In the genomic region with DNA sequence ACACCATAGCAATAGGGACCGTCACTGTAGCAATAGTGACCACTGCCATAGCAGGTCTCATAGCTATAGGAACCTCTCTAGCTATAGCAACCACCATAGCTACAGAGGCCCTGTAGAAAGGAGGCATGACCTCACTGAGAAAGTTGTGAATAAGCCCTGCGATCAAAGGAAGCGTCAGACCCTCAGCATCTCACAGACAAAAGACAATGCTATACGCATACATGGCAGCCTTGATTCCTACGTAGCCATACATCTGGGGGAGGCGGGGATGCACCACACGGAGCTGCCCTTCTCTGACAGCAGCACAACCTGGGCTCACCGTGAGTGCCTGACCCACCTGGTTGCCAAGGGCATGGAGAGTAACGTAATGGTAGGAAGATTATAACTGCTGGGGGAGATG, we compare ENCODE assay signal across 28 cellular contexts.
"Had no signal": no experiment of that assay in that cellular context is flagged by ENCODE, and none has a peak within 500 bp of the region (broad histone marks: within the 10 kb centered on the region; RNA-seq: fewer than 3 reads in every experiment).

No MANE protein-coding gene starts in this region.

- H3K4me3 ChIP-seq: stomach, suprapubic skin, testis, thoracic aorta, thyroid gland, tibial artery, tibial nerve, transverse colon, upper lobe of left lung, upper lobe of right lung, uterus, vagina had no signal

- ATAC-seq: stimulated activated effector memory CD8-positive, alpha-beta T cell treated with anti-CD3 and anti-CD28 coated beads, Interleukin-12 subunit alpha, Interleukin-12 subunit beta, amount 100 ng/mL, for 72 hours; stimulated activated memory B cell treated with anti-CD40 and anti-IgM and Interleukin-4, amounts not matched to agents 10 μg/mL and 1 μg/mL and 100 μg/mL, for 72 hours; stimulated activated naive B cell treated with anti-CD40 and anti-IgM and Interleukin-4, amounts not matched to agents 10 μg/mL and 1 μg/mL and 100 μg/mL, for 72 hours; stimulated activated naive CD8-positive, alpha-beta T cell treated with anti-CD3 and anti-CD28 coated beads, Interleukin-15, amount 100 ng/mL, for 72 hours; stimulated activated naive CD8-positive, alpha-beta T cell treated with anti-CD3 and anti-CD28 coated beads, Interleukin-15, Interleukin-2, amounts not matched to agents 100 U/mL and 50 U/mL, for 24 hours; upper lobe of right lung had no signal

- H3K27ac Mint-ChIP-seq: stimulated activated effector memory CD8-positive, alpha-beta T cell treated with anti-CD3 and anti-CD28 coated beads, Interleukin-12 subunit alpha, Interleukin-12 subunit beta, amount 100 ng/mL, for 72 hours; stimulated activated memory B cell treated with anti-CD40 and anti-IgM and Interleukin-4, amounts not matched to agents 10 μg/mL and 1 μg/mL and 100 μg/mL, for 72 hours; stimulated activated naive B cell treated with anti-CD40 and anti-IgM and Interleukin-4, amounts not matched to agents 10 μg/mL and 1 μg/mL and 100 μg/mL, for 72 hours; stimulated activated naive CD8-positive, alpha-beta T cell treated with anti-CD3 and anti-CD28 coated beads, Interleukin-15, amount 100 ng/mL, for 72 hours; stimulated activated naive CD8-positive, alpha-beta T cell treated with anti-CD3 and anti-CD28 coated beads, Interleukin-15, Interleukin-2, amounts not matched to agents 100 ng/mL and 50 ng/mL, for 24 hours; type B pancreatic cell had no signal

- H3K27me3 Mint-ChIP-seq: stimulated activated memory B cell treated with anti-CD40 and anti-IgM and Interleukin-4, amounts not matched to agents 10 μg/mL and 1 μg/mL and 100 μg/mL, for 72 hours; stimulated activated naive B cell treated with anti-CD40 and anti-IgM and Interleukin-4, amounts not matched to agents 10 μg/mL and 1 μg/mL and 100 μg/mL, for 72 hours; stimulated activated naive CD8-positive, alpha-beta T cell treated with anti-CD3 and anti-CD28 coated beads, Interleukin-15, amount 100 ng/mL, for 72 hours; stimulated activated naive CD8-positive, alpha-beta T cell treated with anti-CD3 and anti-CD28 coated beads, Interleukin-15, Interleukin-2, amounts not matched to agents 100 ng/mL and 50 ng/mL, for 24 hours; type B pancreatic cell had no signal

- H3K4me3 Mint-ChIP-seq: stimulated activated effector memory CD8-positive, alpha-beta T cell treated with anti-CD3 and anti-CD28 coated beads, Interleukin-12 subunit alpha, Interleukin-12 subunit beta, amount 100 ng/mL, for 72 hours; stimulated activated memory B cell treated with anti-CD40 and anti-IgM and Interleukin-4, amounts not matched to agents 10 μg/mL and 1 μg/mL and 100 μg/mL, for 72 hours; stimulated activated naive B cell treated with anti-CD40 and anti-IgM and Interleukin-4, amounts not matched to agents 10 μg/mL and 1 μg/mL and 100 μg/mL, for 72 hours; stimulated activated naive CD8-positive, alpha-beta T cell treated with anti-CD3 and anti-CD28 coated beads, Interleukin-15, amount 100 ng/mL, for 72 hours; stimulated activated naive CD8-positive, alpha-beta T cell treated with anti-CD3 and anti-CD28 coated beads, Interleukin-15, Interleukin-2, amounts not matched to agents 100 ng/mL and 50 ng/mL, for 24 hours; type B pancreatic cell had no signal

- H3K9me3 Mint-ChIP-seq: stimulated activated effector memory CD8-positive, alpha-beta T cell treated with anti-CD3 and anti-CD28 coated beads, Interleukin-12 subunit alpha, Interleukin-12 subunit beta, amount 100 ng/mL, for 72 hours; stimulated activated memory B cell treated with anti-CD40 and anti-IgM and Interleukin-4, amounts not matched to agents 10 μg/mL and 1 μg/mL and 100 μg/mL, for 72 hours; stimulated activated naive B cell treated with anti-CD40 and anti-IgM and Interleukin-4, amounts not matched to agents 10 μg/mL and 1 μg/mL and 100 μg/mL, for 72 hours; stimulated activated naive CD8-positive, alpha-beta T cell treated with anti-CD3 and anti-CD28 coated beads, Interleukin-15, amount 100 ng/mL, for 72 hours; stimulated activated naive CD8-positive, alpha-beta T cell treated with anti-CD3 and anti-CD28 coated beads, Interleukin-15, Interleukin-2, amounts not matched to agents 100 ng/mL and 50 ng/mL, for 24 hours; type B pancreatic cell had no signal

- H3K4me1 Mint-ChIP-seq: stimulated activated effector memory CD8-positive, alpha-beta T cell treated with anti-CD3 and anti-CD28 coated beads, Interleukin-12 subunit alpha, Interleukin-12 subunit beta, amount 100 ng/mL, for 72 hours had no signal

- DNase-seq: stimulated activated CD4-positive, alpha-beta T cell treated with anti-CD3 and anti-CD28 coated beads, Interleukin-2, amount 100 ng/mL, for 48 hours; stimulated activated CD4-positive, alpha-beta T cell treated with anti-CD3 and anti-CD28 coated beads, Interleukin-4, amount 100 ng/mL, for 1 hour; stimulated activated CD4-positive, alpha-beta T cell treated with anti-CD3 and anti-CD28 coated beads, Interleukin-4, amount 100 ng/mL, for 24 hours; stimulated activated CD4-positive, alpha-beta T cell treated with anti-CD3 and anti-CD28 coated beads, Interleukin-4, amount 100 ng/mL, for 4 hours; stimulated activated CD8-positive, alpha-beta memory T cell treated with anti-CD3 and anti-CD28 coated beads, Interleukin-4, amount 100 ng/mL, for 48 hours; stimulated activated naive B cell treated with anti-CD40 and anti-IgM and Interleukin-4, amounts not matched to agents 10 μg/mL and 1 μg/mL and 100 μg/mL, for 72 hours; stimulated activated naive CD4-positive, alpha-beta T cell; stimulated activated naive CD4-positive, alpha-beta T cell treated with Interleukin-2 at 50 U/mL for 16 hours; stimulated activated naive CD8-positive, alpha-beta T cell treated with anti-CD3 and anti-CD28 coated beads, Interleukin-15, amount 100 ng/mL, for 72 hours; stimulated activated naive CD8-positive, alpha-beta T cell treated with anti-CD3 and anti-CD28 coated beads, Interleukin-15, Interleukin-2, amounts not matched to agents 100 U/mL and 50 U/mL, for 24 hours; stomach; substantia nigra; testis; thyroid gland; tibial artery; transverse colon; trophoblast cell; upper lobe of left lung; upper lobe of right lung; uterus had no signal

- H3K36me3 Mint-ChIP-seq: stimulated activated effector memory CD8-positive, alpha-beta T cell treated with anti-CD3 and anti-CD28 coated beads, Interleukin-12 subunit alpha, Interleukin-12 subunit beta, amount 100 ng/mL, for 72 hours; stimulated activated memory B cell treated with anti-CD40 and anti-IgM and Interleukin-4, amounts not matched to agents 10 μg/mL and 1 μg/mL and 100 μg/mL, for 72 hours; stimulated activated naive B cell treated with anti-CD40 and anti-IgM and Interleukin-4, amounts not matched to agents 10 μg/mL and 1 μg/mL and 100 μg/mL, for 72 hours had no signal

- H3K27ac ChIP-seq: stomach, suprapubic skin, testis, thoracic aorta, thyroid gland, tibial artery, tibial nerve, transverse colon, upper lobe of left lung, upper lobe of right lung, uterus, vagina had no signal
